ENCODE assay signal across 8 cellular contexts in genomic region chr2:134118279-134119116, GRCh38.
DNase-seq lines count a peak whose midpoint lies in the region; ATAC-seq and TF ChIP-seq lines count a peak whose summit lies in the region.

No MANE protein-coding gene starts in this region.

- no peaks in the 10 kb centered on the region for H3K36me3 ChIP-seq in H7 (replicated peaks; ENCODE audit: control insufficient read depth, insufficient read depth, low read length)
- H3K36me3 ChIP-seq in testis (ENCODE audit: low read depth, missing control alignments), result no peaks in the 10 kb centered on the region

- H3K27me3 ChIP-seq in H7 (ENCODE audit: control insufficient read depth, insufficient read depth, low read length) (peaks cover 2% of the 10 kb centered on the region), testis (no peaks in the 10 kb centered on the region)

- TF ChIP-seq CTCF in foreskin fibroblast (IDR thresholded peaks at IDR 0.05; ENCODE audit: low read depth, low read length), result peak; percentile 80
- peak in 2 of 3 donors; percentile 16 to 59 for TF ChIP-seq CTCF in omental fat pad (IDR thresholded peaks at IDR 0.05)
- peak; percentile 62 to 87 (median 84) for TF ChIP-seq CTCF in testis (IDR thresholded peaks at IDR 0.05)

- no peak for TF ChIP-seq POLR2A in testis (IDR thresholded peaks at IDR 0.05)

- H3K4me3 ChIP-seq in H7 (ENCODE audit: insufficient read depth, low read depth, low read length), result no peak overlapping the region
- no peak overlapping the region for H3K4me3 ChIP-seq in foreskin fibroblast (ENCODE audit: low read depth in 1 of 2, low read length in 2 of 2)
- no peak overlapping the region for H3K4me3 ChIP-seq in testis

- intact Hi-C loops in testis (cut with DNase I; ENCODE audit: low total_unique reads), result loop anchor here (5.0 to 10.0 kb wide), 3 partner anchors 234 to 316 kb away; no protein-coding TSS in a partner anchor

- H3K9me3 ChIP-seq in testis, result no peaks in the 10 kb centered on the region

- DNase-seq in ELR (ENCODE audit: low read depth) (peak; percentile 97), H7 (peak; percentile 80), LoVo (ENCODE audit: low spot score) (peak; percentile 87), SHP77 (lab: John Stamatoyannopoulos, UW) (peak; percentile 84 to 89), foreskin fibroblast (peak; percentile 93 to 96), omental fat pad (ENCODE audit: low spot score) (peak; percentile 83), testis (peak; percentile 95)
- peak; percentile 73 for DNase-seq in activated T-helper 9 cell treated with anti-CD3 and anti-CD28 coated beads, Interleukin-2, amount 50 U/mL, for 16 hours (ENCODE audit: low read depth)

- H3K27ac ChIP-seq in testis, result peak overlapping the region in 1 of 2 donors; percentile 92

- ATAC-seq in omental fat pad (ENCODE audit: low FRiP score), result peak; percentile 58

- H3K4me1 ChIP-seq in testis, result peaks cover 10% of the 10 kb centered on the region

- 32% methylated on average over 8 of the region's 8 CpGs for WGBS in testis, 2 donors
